ENCODE assay signal across 10 cellular contexts in genomic region chr4:37989398-37990260, GRCh38. TPM values are rescaled to one million over a fixed set of nuclear protein-coding genes. Genes with fewer than 3 reads are reported as not detected.
DNase-seq lines count a peak whose midpoint lies in the region; ATAC-seq and TF ChIP-seq lines count a peak whose summit lies in the region.
"Had no signal": no experiment of that assay in that cellular context is flagged by ENCODE, and none has a peak within 500 bp of the region (broad histone marks: within the 10 kb centered on the region; RNA-seq: fewer than 3 reads in every experiment).

No MANE protein-coding gene starts in this region.

- H3K9me3 Mint-ChIP-seq in H9, result no peaks in the 10 kb centered on the region
- no peaks in the 10 kb centered on the region for H3K9me3 Mint-ChIP-seq in CD4-positive, alpha-beta memory T cell

- H3K27me3 ChIP-seq in H9 (ENCODE audit: insufficient read depth, low read length) (no peaks in the 10 kb centered on the region), iPS-18a (ENCODE audit: control insufficient read depth, insufficient read depth, low read length) (no peaks in the 10 kb centered on the region), BE2C (no peaks in the 10 kb centered on the region)
- H3K27me3 ChIP-seq in CD4-positive, alpha-beta memory T cell (ENCODE audit: insufficient read depth, low read length), result no peaks in the 10 kb centered on the region

- no peak for DNase-seq in H9
- DNase-seq in SKM-1 treated with dmso at 0.1 percent for 144 hours (lab: John Stamatoyannopoulos, UW; ENCODE audit: unreplicated experiment), result peak; percentile 74
- no peak for DNase-seq in activated CD4-positive, alpha-beta T cell treated with anti-CD3 and anti-CD28 coated beads for 48 hours
- no peak for DNase-seq in CD4-positive, alpha-beta memory T cell
- DNase-seq in BE2C, result no peak
- DNase-seq: stimulated activated CD4-positive, alpha-beta T cell treated with anti-CD3 and anti-CD28 coated beads, Interleukin-1b, Interleukin-23, amount 100 ng/mL, for 48 hours had no signal

- no peak overlapping the region for H3K23ac ChIP-seq in H9 (ENCODE audit: insufficient read length, low read depth, low read length)

- peaks cover 4% of the 10 kb centered on the region; the same call in 1 of the 2 replicates for H3K79me2 ChIP-seq in H9 (ENCODE audit: insufficient read depth, low read length)

- H3K4me3 ChIP-seq in iPS-18a (ENCODE audit: low read length) (no peak overlapping the region), skin epidermis (no peak overlapping the region), BE2C (ENCODE audit: low read depth, low read length) (no peak overlapping the region)
- H3K4me3 ChIP-seq in CD4-positive, alpha-beta memory T cell (ENCODE audit: low read length in 2 of 2), result no peak overlapping the region

- H3K4me1 ChIP-seq in H9 (ENCODE audit: insufficient read depth, low read length), result peaks cover 12% of the 10 kb centered on the region; the same call in 1 of the 2 replicates
- H3K4me1 ChIP-seq in iPS-18a (ENCODE audit: control insufficient read depth, low read depth, low read length), result peaks cover 40% of the 10 kb centered on the region
- H3K4me1 ChIP-seq in CD4-positive, alpha-beta memory T cell (ENCODE audit: insufficient read depth, low read length), result peaks cover 5% of the 10 kb centered on the region
- H3K4me1 ChIP-seq in BE2C, result no peaks in the 10 kb centered on the region

- H2BK12ac ChIP-seq in H9 (ENCODE audit: insufficient read length, low read depth, low read length), result peak overlapping the region; percentile 38

- no peaks in the 10 kb centered on the region for H3K27me3 Mint-ChIP-seq in H9 (ENCODE audit: low read depth)
- no peaks in the 10 kb centered on the region for H3K27me3 Mint-ChIP-seq in CD4-positive, alpha-beta memory T cell

- WGBS in H9 (ENCODE audit: extremely low coverage, insufficient read length, low lambda C conversion rate), result no CpG with 5 or more reads among the region's 8 CpGs

- H4K20me1 ChIP-seq in H9 (ENCODE audit: control insufficient read depth, insufficient read depth, insufficient read length), result no peaks in the 10 kb centered on the region

- H3K9me3 ChIP-seq in H9 (ENCODE audit: control insufficient read depth, low read depth, low read length) (no peaks in the 10 kb centered on the region), iPS-18a (ENCODE audit: control insufficient read depth, low read depth, low read length) (no peaks in the 10 kb centered on the region), BE2C (no peaks in the 10 kb centered on the region)
- no peaks in the 10 kb centered on the region for H3K9me3 ChIP-seq in CD4-positive, alpha-beta memory T cell (ENCODE audit: control insufficient read depth in 1 of 2, low read length in 2 of 2)

- no peak overlapping the region for H3K56ac ChIP-seq in H9 (ENCODE audit: insufficient read length, low read depth, low read length)

- no peak overlapping the region for H3K18ac ChIP-seq in H9 (ENCODE audit: insufficient read length, low read depth, low read length)

- POLR2A ChIA-PET in CD4-positive, alpha-beta memory T cell (lab: Charles Lee; ENCODE audit: partially characterized antibody), result no interaction called here

- CTCF ChIA-PET in CD4-positive, alpha-beta memory T cell (lab: Charles Lee; ENCODE audit: partially characterized antibody), result no interaction called here

- TF ChIP-seq CTCF in H9 (conservative IDR thresholded peaks at IDR 0.05), result no peak
- no peak for TF ChIP-seq CTCF in BE2C (IDR thresholded peaks at IDR 0.05; ENCODE audit: low read depth, low read length)

- H3K23me2 ChIP-seq in H9 (ENCODE audit: insufficient read length, low read depth, low read length, poor library complexity, severe bottlenecking), result no peaks in the 10 kb centered on the region

- no peak overlapping the region for H4K5ac ChIP-seq in H9 (ENCODE audit: insufficient read length, low read depth, low read length)

- no peaks in the 10 kb centered on the region for H3K79me1 ChIP-seq in H9 (ENCODE audit: insufficient read depth, low read depth, low read length, poor library complexity, severe bottlenecking)

- H3K14ac ChIP-seq in H9 (ENCODE audit: insufficient read depth, low read length), result no peak overlapping the region

- no peak overlapping the region for H3T11ph ChIP-seq in H9 (ENCODE audit: low read length)

- H3K36me3 Mint-ChIP-seq in H9 (ENCODE audit: insufficient read depth in 1 of 3, low read depth in 3 of 3), result peaks cover 0 to 7% (median 5%) of the 10 kb centered on the region in 3 experiments; a peak in 5 of 7 replicates
- peaks cover 1 to 14% of the 10 kb centered on the region in 2 donors for H3K36me3 Mint-ChIP-seq in CD4-positive, alpha-beta memory T cell

- no peak overlapping the region for H2AK5ac ChIP-seq in H9 (ENCODE audit: insufficient read length, low read length)

- ATAC-seq in GM18519 (IDR thresholded peaks at IDR 0.05; ENCODE audit: low FRiP score, unreplicated experiment), result no peak

- H2BK120ac ChIP-seq in H9 (ENCODE audit: low read depth, low read length, poor library complexity, severe bottlenecking), result peak overlapping the region; percentile 42

- H3K4me3 Mint-ChIP-seq in H9, result peak overlapping the region in 1 of 2 experiments; percentile 4; a peak in 1 of 5 replicates
- H3K4me3 Mint-ChIP-seq in CD4-positive, alpha-beta memory T cell, result no peak overlapping the region

- H2AFZ ChIP-seq in H9 (ENCODE audit: low read length), result no peak overlapping the region

- H3K27ac ChIP-seq in H9 (ENCODE audit: insufficient read length, low read depth, low read length) (no peak overlapping the region), iPS-18a (ENCODE audit: low read length) (peak overlapping the region; percentile 24), skin epidermis (peak overlapping the region in 13 of 21 experiments; percentile 3 to 72 (median 41))
- H3K27ac ChIP-seq in CD4-positive, alpha-beta memory T cell (ENCODE audit: low read depth, low read length), result no peak overlapping the region

- H2BK20ac ChIP-seq in H9 (ENCODE audit: low read depth, low read length, poor library complexity, severe bottlenecking), result no peak overlapping the region

- H2BK5ac ChIP-seq in H9 (ENCODE audit: insufficient read length, low read length), result no peak overlapping the region

- intact Hi-C loops in CD4-positive, alpha-beta memory T cell (cut with micrococcal nuclease), result no loop called here

- H4K91ac ChIP-seq in H9 (ENCODE audit: insufficient read length, low read depth, low read length), result no peak overlapping the region

- H3K4ac ChIP-seq in H9 (ENCODE audit: low read depth, low read length), result no peak overlapping the region

- H3K4me1 Mint-ChIP-seq in H9, result peaks cover 54 to 70% of the 10 kb centered on the region in 2 experiments
- peaks cover 13 to 27% (median 14%) of the 10 kb centered on the region in 4 donors for H3K4me1 Mint-ChIP-seq in CD4-positive, alpha-beta memory T cell

- H4K8ac ChIP-seq in H9 (replicated peaks; ENCODE audit: insufficient read length, low read depth, low read length), result no peak overlapping the region

- no peak overlapping the region for H2BK15ac ChIP-seq in H9 (ENCODE audit: low read depth, low read length)

- peak overlapping the region; percentile 59 to 79 (median 72) for H3K27ac Mint-ChIP-seq in H9
- H3K27ac Mint-ChIP-seq in CD4-positive, alpha-beta memory T cell, result no peak overlapping the region

- no peak overlapping the region for H3K9ac ChIP-seq in H9 (ENCODE audit: extremely low read depth, insufficient read length, low read length)
- H3K9ac ChIP-seq in iPS-18a (ENCODE audit: low read length), result no peak overlapping the region

- H3K36me3 ChIP-seq in iPS-18a (ENCODE audit: control insufficient read depth, low read depth, low read length) (no peaks in the 10 kb centered on the region), BE2C (no peaks in the 10 kb centered on the region)
- H3K36me3 ChIP-seq in CD4-positive, alpha-beta memory T cell (ENCODE audit: insufficient read depth, low read length), result no peaks in the 10 kb centered on the region

- H3K4me2 ChIP-seq in H9 (ENCODE audit: insufficient read depth, insufficient read length, low read length), result no peak overlapping the region

RNA-seq across cellular contexts. Expression of gene PTTG2, which starts 29.4 kb away (rescaled TPM):
- total RNA-seq in H9 (2021), result not detected in 2 replicates
- 1 to 10 TPM; 1.5 to 1.9 TPM for total RNA-seq in CD4-positive, alpha-beta memory T cell
- not detected for polyA plus RNA-seq in CD4-positive, alpha-beta memory T cell
- polyA plus RNA-seq in BE2C (2012; ENCODE audit: insufficient read depth, insufficient read length, low read depth), result not detected
- polyA plus RNA-seq: keratinocyte had no signal

Comparison
In these comparisons a context has a peak if more than half of its experiments do, and no peak if none do; other contexts are left out.
1. H3K27ac ChIP-seq: peak in iPS-18a (single experiment) and skin epidermis (13 of 21); none in H9 (single experiment) and CD4-positive, alpha-beta memory T cell (single experiment).
2. H3K27ac Mint-ChIP-seq: peak in H9 (3 of 3); none in CD4-positive, alpha-beta memory T cell (0 of 7).